ENCODE assay signal across 22 cellular contexts in the genomic region with DNA sequence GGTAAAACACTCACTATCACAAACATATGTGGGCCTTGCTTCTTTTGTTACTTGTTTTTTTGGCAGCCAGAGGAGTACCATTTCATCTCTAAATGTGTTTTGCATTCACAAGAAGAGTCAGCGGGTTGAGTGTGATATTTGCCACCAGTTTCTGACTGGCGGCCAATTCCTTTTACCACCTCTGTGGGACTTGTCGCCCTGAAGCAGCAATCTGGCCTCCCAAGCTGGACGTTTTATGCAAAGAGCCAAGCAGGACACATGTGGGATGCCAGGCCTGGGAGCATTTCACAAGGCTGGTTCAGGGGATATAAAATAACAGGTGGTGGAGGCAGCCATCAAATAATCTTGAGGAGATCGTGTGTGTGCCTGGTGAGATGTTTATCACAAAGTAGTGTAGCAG.
DNase-seq lines count a peak whose midpoint lies in the region; ATAC-seq and TF ChIP-seq lines count a peak whose summit lies in the region.
"Had no signal": no experiment of that assay in that cellular context is flagged by ENCODE, and none has a peak within 500 bp of the region (broad histone marks: within the 10 kb centered on the region; RNA-seq: fewer than 3 reads in every experiment).

No MANE protein-coding gene starts in this region.

- no peak overlapping the region for H3K18ac ChIP-seq in neuronal stem cell (ENCODE audit: low read length)

- H3K23ac ChIP-seq in neuronal stem cell (ENCODE audit: low read depth, low read length, poor library complexity) = no peak overlapping the region

- H2BK120ac ChIP-seq in neuronal stem cell (ENCODE audit: low read depth, low read length) = no peak overlapping the region

- H3K27me3 ChIP-seq in heart right ventricle = no peaks in the 10 kb centered on the region
- no peaks in the 10 kb centered on the region for H3K27me3 ChIP-seq in neuronal stem cell (ENCODE audit: control insufficient read depth in 3 of 3, insufficient read depth in 3 of 3, low read depth in 1 of 3, low read length in 3 of 3)
- H3K27me3 ChIP-seq: neural progenitor cell, SJCRH30, tibial nerve had no signal

- WGBS in heart right ventricle, 2 donors = 47 to 55% methylated on average over 5 of the region's 5 CpGs
- WGBS in neuronal stem cell (ENCODE audit: extremely low coverage in 2 of 2, insufficient read length in 2 of 2, insufficient replicate concordance in 1 of 2), 2 donors = no CpG with 5 or more reads among the region's 5 CpGs

- peak in 6 of 8 donors; percentile 54 to 73 (median 60) for ATAC-seq in heart right ventricle
- no peak for ATAC-seq in GM18511 (IDR thresholded peaks at IDR 0.05; ENCODE audit: unreplicated experiment)

- no peak overlapping the region for H3K4me3 Mint-ChIP-seq in T-helper 2 cell treated with Interferon-gamma antibody and Interleukin-4, amounts not matched to agents 5 μg/mL and 100 μg/mL, for 36 hours
- H3K4me3 Mint-ChIP-seq: activated B cell treated with CpG ODN at 0.5 μM for 24 hours; activated CD4-positive, alpha-beta memory T cell treated with anti-CD3 and anti-CD28 coated beads for 36 hours; B cell; neural progenitor cell; stimulated activated naive CD8-positive, alpha-beta T cell treated with anti-CD3 and anti-CD28 coated beads, Interleukin-15, Interleukin-2, amounts not matched to agents 100 ng/mL and 50 ng/mL, for 24 hours had no signal

- no peak overlapping the region for H3K4ac ChIP-seq in neuronal stem cell (ENCODE audit: low read length)

- H3K27ac Mint-ChIP-seq in T-helper 2 cell treated with Interferon-gamma antibody and Interleukin-4, amounts not matched to agents 5 μg/mL and 100 μg/mL, for 36 hours = no peak overlapping the region
- H3K27ac Mint-ChIP-seq: activated B cell treated with CpG ODN at 0.5 μM for 24 hours; activated CD4-positive, alpha-beta memory T cell treated with anti-CD3 and anti-CD28 coated beads for 36 hours; B cell; neural progenitor cell; stimulated activated naive CD8-positive, alpha-beta T cell treated with anti-CD3 and anti-CD28 coated beads, Interleukin-15, Interleukin-2, amounts not matched to agents 100 ng/mL and 50 ng/mL, for 24 hours had no signal

- peaks cover 6% of the 10 kb centered on the region for H3K9me3 Mint-ChIP-seq in T-helper 2 cell treated with Interferon-gamma antibody and Interleukin-4, amounts not matched to agents 5 μg/mL and 100 μg/mL, for 36 hours

- peak overlapping the region in 5 of 10 donors; percentile 12 to 48 (median 22) for H3K27ac ChIP-seq in heart right ventricle
- no peak overlapping the region for H3K27ac ChIP-seq in neuronal stem cell (replicated peaks; ENCODE audit: low read length)
- H3K27ac ChIP-seq: neural progenitor cell, SJCRH30, tibial nerve had no signal

- peak; percentile 90 for DNase-seq in NCI-H1092 treated with DMSO at 0.1 percent for 48 hours (lab: John Stamatoyannopoulos, UW)
- DNase-seq in anterior cingulate cortex (lab: John Stamatoyannopoulos, UW) = peak in 40 of 58 donors; percentile 1 to 81 (median 20)
- no peak for DNase-seq in heart right ventricle
- DNase-seq in posterior cingulate gyrus = peak in 8 of 10 donors; percentile 38 to 91 (median 62)
- DNase-seq in neuronal stem cell (ENCODE audit: low spot score) = no peak
- DNase-seq in T-helper 2 cell treated with Interferon-gamma antibody and Interleukin-4, amounts not matched to agents 5 μg/mL and 100 μg/mL, for 36 hours (ENCODE audit: low spot score) = no peak
- DNase-seq: activated B cell treated with CpG ODN at 0.5 μM for 24 hours; activated CD4-positive, alpha-beta memory T cell treated with anti-CD3 and anti-CD28 coated beads for 36 hours; activated naive CD4-positive, alpha-beta T cell; COR-L47; effector CD8-positive, alpha-beta T cell; HCEC 1CT; NCI-H1105 treated with DMSO at 0.1 percent for 48 hours; NCI-H82; stimulated activated CD4-positive, alpha-beta T cell treated with anti-CD3 and anti-CD28 coated beads, Interleukin-4, amount 100 ng/mL, for 1 hour had no signal

- no peaks in the 10 kb centered on the region for H3K4me1 Mint-ChIP-seq in T-helper 2 cell treated with Interferon-gamma antibody and Interleukin-4, amounts not matched to agents 5 μg/mL and 100 μg/mL, for 36 hours (ENCODE audit: low read depth)
- H3K4me1 Mint-ChIP-seq: activated B cell treated with CpG ODN at 0.5 μM for 24 hours, B cell had no signal

- H3K4me3 ChIP-seq in heart right ventricle (no peak overlapping the region), neuronal stem cell (ENCODE audit: low read length in 2 of 2) (no peak overlapping the region)
- H3K4me3 ChIP-seq: neural progenitor cell, SJCRH30, smooth muscle cell, tibial nerve had no signal

- TF ChIP-seq CTCF in heart right ventricle (IDR thresholded peaks at IDR 0.05) = no peak

- no peaks in the 10 kb centered on the region for H3K27me3 Mint-ChIP-seq in T-helper 2 cell treated with Interferon-gamma antibody and Interleukin-4, amounts not matched to agents 5 μg/mL and 100 μg/mL, for 36 hours (ENCODE audit: low read depth)

- H2AFZ ChIP-seq in neuronal stem cell (ENCODE audit: low read length) = no peak overlapping the region
- H2AFZ ChIP-seq: neural progenitor cell had no signal

- peaks cover 0 to 12% (median 0%) of the 10 kb centered on the region in 9 donors for H3K36me3 ChIP-seq in heart right ventricle
- H3K36me3 ChIP-seq in neuronal stem cell (replicated peaks in 1 of 2; ENCODE audit: control insufficient read depth in 2 of 2, insufficient read depth in 2 of 2, low read length in 2 of 2) = peaks cover 0 to 6% of the 10 kb centered on the region in 2 donors
- H3K36me3 ChIP-seq: SJCRH30 had no signal

- H3K4me1 ChIP-seq in heart right ventricle (peaks cover 3 to 32% (median 11%) of the 10 kb centered on the region in 9 donors), neuronal stem cell (ENCODE audit: control insufficient read depth in 2 of 2, insufficient read depth in 1 of 2, low read depth in 1 of 2, low read length in 2 of 2) (no peaks in the 10 kb centered on the region)
- H3K4me1 ChIP-seq: neural progenitor cell, tibial nerve had no signal

- no peak overlapping the region for H2BK5ac ChIP-seq in neuronal stem cell (ENCODE audit: low read length)

- H3K36me3 Mint-ChIP-seq in T-helper 2 cell treated with Interferon-gamma antibody and Interleukin-4, amounts not matched to agents 5 μg/mL and 100 μg/mL, for 36 hours (ENCODE audit: low read depth) = no peaks in the 10 kb centered on the region

- peaks cover 0 to 33% (median 16%) of the 10 kb centered on the region in 11 donors for H3K9me3 ChIP-seq in heart right ventricle
- H3K9me3 ChIP-seq in neuronal stem cell (replicated peaks in 1 of 2; ENCODE audit: control insufficient read depth in 2 of 2, insufficient read depth in 1 of 2, low read depth in 1 of 2, low read length in 2 of 2) = peaks cover 13 to 30% of the 10 kb centered on the region in 2 donors

- no peak overlapping the region for H3K14ac ChIP-seq in neuronal stem cell (ENCODE audit: low read length)

- H2BK12ac ChIP-seq in neuronal stem cell (ENCODE audit: low read length) = no peak overlapping the region

- intact Hi-C loops in heart right ventricle (cut with DNase I) = loop anchor here in 1 of 10 donors (5.0 kb wide), 1 partner anchor 63 kb away; the partner anchor contains the start of gene TRIL
- intact Hi-C loops in posterior cingulate gyrus (cut with DNase I) = no loop called here

- no peak overlapping the region for H2AK5ac ChIP-seq in neuronal stem cell (ENCODE audit: low read depth, low read length)

- no peak overlapping the region for H2BK15ac ChIP-seq in neuronal stem cell (ENCODE audit: low read length)

- no peak overlapping the region for H4K8ac ChIP-seq in neuronal stem cell (ENCODE audit: low read depth, low read length)

- H3K79me1 ChIP-seq in neuronal stem cell (ENCODE audit: low read depth, low read length) = peaks cover 4% of the 10 kb centered on the region

- H3K4me2 ChIP-seq in neuronal stem cell (ENCODE audit: insufficient read depth, low read length, poor library complexity, severe bottlenecking) = no peak overlapping the region
- H3K4me2 ChIP-seq: neural progenitor cell, smooth muscle cell had no signal

- H4K91ac ChIP-seq in neuronal stem cell (ENCODE audit: low read depth, low read length, poor library complexity) = no peak overlapping the region

- H3K9ac ChIP-seq in neuronal stem cell (ENCODE audit: low read depth, low read length, poor library complexity) = no peak overlapping the region
- H3K9ac ChIP-seq: neural progenitor cell had no signal

Comparison
In these comparisons a context has a peak if more than half of its experiments do, and no peak if none do; other contexts are left out.
1. DNase-seq: peak in NCI-H1092 treated with DMSO at 0.1 percent for 48 hours (single experiment), anterior cingulate cortex (40 of 58) and posterior cingulate gyrus (8 of 10); none in heart right ventricle (0 of 2), neuronal stem cell (single experiment) and T-helper 2 cell treated with Interferon-gamma antibody and Interleukin-4, amounts not matched to agents 5 μg/mL and 100 μg/mL, for 36 hours (single experiment).